ENCODE assay signal across 19 cellular contexts in the genomic region with DNA sequence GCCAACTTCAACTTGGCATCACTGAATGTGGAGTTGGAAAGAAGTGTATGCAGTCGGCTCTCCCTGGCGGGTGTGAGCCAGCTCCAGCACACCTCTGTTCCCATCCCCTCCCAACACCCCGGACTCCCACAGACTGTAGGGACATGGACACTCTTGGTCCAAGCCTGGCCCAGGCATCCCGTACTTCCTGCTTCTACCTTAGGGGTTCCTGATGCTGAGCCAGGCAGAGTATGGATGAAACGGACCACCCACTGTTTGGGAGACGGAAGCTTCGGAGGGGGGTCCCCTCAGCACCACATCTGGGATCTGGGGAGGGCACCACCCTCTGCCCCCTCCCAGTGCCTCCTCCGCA.
DNase-seq lines count a peak whose midpoint lies in the region; ATAC-seq and TF ChIP-seq lines count a peak whose summit lies in the region.
"Had no signal": no experiment of that assay in that cellular context is flagged by ENCODE, and none has a peak within 500 bp of the region (broad histone marks: within the 10 kb centered on the region; RNA-seq: fewer than 3 reads in every experiment).

No MANE protein-coding gene starts in this region.

- POLR2A ChIA-PET in CD4-positive, alpha-beta T cell (lab: Charles Lee): interaction anchor here (0.7 to 2.5 kb wide), 4 partner anchors 16 to 483 kb away, joined by 3 to 9 read pairs (median 4); no protein-coding TSS in a partner anchor
- POLR2A ChIA-PET in PC-3 (lab: Charles Lee; ENCODE audit: unreplicated experiment): no interaction called here

- no peaks in the 10 kb centered on the region for H4K20me1 ChIP-seq in PC-3 (ENCODE audit: low read length)

- ATAC-seq in CD4-positive, alpha-beta T cell (ENCODE audit: poor library complexity): no peak
- ATAC-seq in PC-3 (no peak), GM21447 (IDR thresholded peaks at IDR 0.05; ENCODE audit: unreplicated experiment) (no peak)

- no peaks in the 10 kb centered on the region for H3K36me3 ChIP-seq in PC-3 (ENCODE audit: low read depth, low read length)
- H3K36me3 ChIP-seq in stomach smooth muscle (ENCODE audit: control insufficient read depth in 2 of 2, insufficient read depth in 2 of 2, low read length in 2 of 2): peaks cover 6 to 13% of the 10 kb centered on the region in 2 donors
- H3K36me3 ChIP-seq: cardiac muscle cell had no signal

- peaks cover 74% of the 10 kb centered on the region for H3K36me3 Mint-ChIP-seq in CD4-positive, alpha-beta T cell (ENCODE audit: low read depth)
- peaks cover 0 to 9% (median 1%) of the 10 kb centered on the region in 3 donors for H3K36me3 Mint-ChIP-seq in immature natural killer cell

- H2AFZ ChIP-seq in PC-3 (ENCODE audit: low read length): peak overlapping the region; percentile 63

- H3F3A ChIP-seq in PC-3 (ENCODE audit: low read length, unreplicated experiment): no peaks in the 10 kb centered on the region

- CTCF ChIA-PET in CD4-positive, alpha-beta T cell (lab: Charles Lee): interaction anchor here (1.1 to 1.3 kb wide), 2 partner anchors 10 to 73 kb away, joined by 3 to 4 read pairs; no protein-coding TSS in a partner anchor
- CTCF ChIA-PET in PC-3 (lab: Charles Lee): interaction anchor here (0.6 kb wide), 3 partner anchors 100 to 822 kb away, joined by 3 read pairs; no protein-coding TSS in a partner anchor

- no peak for DNase-seq in CD4-positive, alpha-beta T cell
- DNase-seq in PC-3: no peak
- DNase-seq in immature natural killer cell: no peak
- no peak for DNase-seq in activated CD8-positive, alpha-beta memory T cell treated with anti-CD3 and anti-CD28 coated beads, Interleukin-2, amount 50 U/mL, for 48 hours
- no peak for DNase-seq in head of caudate nucleus
- DNase-seq: GDM1, MV-4-11 had no signal

- no peaks in the 10 kb centered on the region for H3K79me2 ChIP-seq in PC-3 (ENCODE audit: low read length)

- no peak overlapping the region for H3K4me3 Mint-ChIP-seq in CD4-positive, alpha-beta T cell
- no peak overlapping the region for H3K4me3 Mint-ChIP-seq in immature natural killer cell
- H3K4me3 Mint-ChIP-seq: activated CD4-positive, alpha-beta memory T cell treated with anti-CD3 and anti-CD28 coated beads, Interleukin-2, amount 10 ng/mL, durations not matched to agents 7 days and 5 days; activated naive CD4-positive, alpha-beta T cell treated with anti-CD3 and anti-CD28 coated beads for 36 hours; activated T-cell treated with anti-CD3 and anti-CD28 coated beads, Interleukin-2, amount 50 U/mL, for 24 hours; CD8-positive, alpha-beta memory T cell had no signal

- BruUV-seq in PC-3 (replicated peaks; lab: Mats Ljungman, UMichigan): no TSS peak

- no peaks in the 10 kb centered on the region for H3K9me3 ChIP-seq in CD4-positive, alpha-beta T cell (ENCODE audit: control insufficient read depth, low read length)
- H3K9me3 ChIP-seq in PC-3 (ENCODE audit: low read length) (no peaks in the 10 kb centered on the region), stomach smooth muscle (ENCODE audit: control insufficient read depth in 2 of 2, low read length in 2 of 2) (no peaks in the 10 kb centered on the region)
- H3K9me3 ChIP-seq: mucosa of descending colon, neutrophil, spleen, upper lobe of left lung had no signal

- no peak overlapping the region for H3K4me3 ChIP-seq in PC-3 (ENCODE audit: low read length)
- H3K4me3 ChIP-seq in stomach smooth muscle (ENCODE audit: low read length in 2 of 2): peak overlapping the region; percentile 31 to 72
- H3K4me3 ChIP-seq: mucosa of descending colon had no signal

- H3K4me1 Mint-ChIP-seq in CD4-positive, alpha-beta T cell (ENCODE audit: low read depth): peaks cover 8% of the 10 kb centered on the region
- H3K4me1 Mint-ChIP-seq in immature natural killer cell: peaks cover 10 to 14% of the 10 kb centered on the region in 2 donors

- H3K27me3 Mint-ChIP-seq in CD4-positive, alpha-beta T cell: no peaks in the 10 kb centered on the region
- peaks cover 3 to 21% (median 8%) of the 10 kb centered on the region in 3 donors for H3K27me3 Mint-ChIP-seq in immature natural killer cell (ENCODE audit: low read depth in 3 of 3)
- H3K27me3 Mint-ChIP-seq: activated CD4-positive, alpha-beta memory T cell treated with anti-CD3 and anti-CD28 coated beads, Interleukin-2, amount 10 ng/mL, durations not matched to agents 7 days and 5 days; activated T-cell treated with anti-CD3 and anti-CD28 coated beads, Interleukin-2, amount 50 U/mL, for 24 hours had no signal

- H3K4me1 ChIP-seq in PC-3 (ENCODE audit: insufficient read depth, low read length): peaks cover 3% of the 10 kb centered on the region
- H3K4me1 ChIP-seq in stomach smooth muscle (ENCODE audit: control insufficient read depth, insufficient read depth, low read length): peaks cover 23% of the 10 kb centered on the region

- H3K27ac ChIP-seq in CD4-positive, alpha-beta T cell (ENCODE audit: low read depth, low read length): no peak overlapping the region
- H3K27ac ChIP-seq in PC-3 (ENCODE audit: low read length) (no peak overlapping the region), stomach smooth muscle (ENCODE audit: low read length) (peak overlapping the region; percentile 66)
- H3K27ac ChIP-seq: cardiac muscle cell, KMS-11, neutrophil had no signal

- intact Hi-C loops in CD4-positive, alpha-beta T cell (cut with DNase I, micrococcal nuclease): loop anchor here in 1 of 2 experiments (5.0 to 10.0 kb wide), 2 partner anchors 34 to 172 kb away; partner anchors contain the start of gene RIN3
- intact Hi-C loops in PC-3 (cut with micrococcal nuclease): no loop called here
- intact Hi-C loops in head of caudate nucleus (cut with DNase I): loop anchor here (10.0 kb wide), 1 partner anchor 98 kb away; no protein-coding TSS in a partner anchor

- H3K27me3 ChIP-seq in CD4-positive, alpha-beta T cell (ENCODE audit: control insufficient read depth, insufficient read depth, low read length): no peaks in the 10 kb centered on the region
- H3K27me3 ChIP-seq in PC-3 (ENCODE audit: low read length) (no peaks in the 10 kb centered on the region), stomach smooth muscle (ENCODE audit: control insufficient read depth in 1 of 2, insufficient read depth in 2 of 2, low read length in 2 of 2) (no peaks in the 10 kb centered on the region)
- H3K27me3 ChIP-seq: neutrophil, spleen, upper lobe of left lung had no signal

- H3K4me2 ChIP-seq in PC-3 (ENCODE audit: low read length): peak overlapping the region; percentile 70; the same call in 1 of the 2 replicates
- H3K4me2 ChIP-seq: KMS-11 had no signal

- no peak for TF ChIP-seq CTCF in CD4-positive, alpha-beta T cell (IDR thresholded peaks at IDR 0.05)
- no peak for TF ChIP-seq CTCF in PC-3 (conservative IDR thresholded peaks at IDR 0.05; ENCODE audit: low read depth, low read length)

- H3K9ac ChIP-seq in PC-3 (ENCODE audit: low read length) (no peak overlapping the region), stomach smooth muscle (ENCODE audit: low read length in 2 of 2) (peak overlapping the region; percentile 5 to 31)
- H3K9ac ChIP-seq: KMS-11 had no signal

- no peaks in the 10 kb centered on the region for H3K9me2 ChIP-seq in PC-3 (replicated peaks; ENCODE audit: low read length)

- H3K9me3 Mint-ChIP-seq in CD4-positive, alpha-beta T cell: no peaks in the 10 kb centered on the region
- no peaks in the 10 kb centered on the region for H3K9me3 Mint-ChIP-seq in immature natural killer cell
- H3K9me3 Mint-ChIP-seq: activated CD4-positive, alpha-beta memory T cell treated with anti-CD3 and anti-CD28 coated beads, Interleukin-2, amount 10 ng/mL, durations not matched to agents 7 days and 5 days; activated naive CD4-positive, alpha-beta T cell treated with anti-CD3 and anti-CD28 coated beads for 36 hours; activated T-cell treated with anti-CD3 and anti-CD28 coated beads, Interleukin-2, amount 50 U/mL, for 24 hours; CD8-positive, alpha-beta memory T cell had no signal

- peak overlapping the region; percentile 44 for H3K27ac Mint-ChIP-seq in CD4-positive, alpha-beta T cell
- H3K27ac Mint-ChIP-seq in immature natural killer cell: peak overlapping the region in 4 of 6 donors; percentile 27 to 80 (median 43)
- H3K27ac Mint-ChIP-seq: activated CD4-positive, alpha-beta memory T cell treated with anti-CD3 and anti-CD28 coated beads, Interleukin-2, amount 10 ng/mL, durations not matched to agents 7 days and 5 days; activated naive CD4-positive, alpha-beta T cell treated with anti-CD3 and anti-CD28 coated beads for 36 hours had no signal
